11 cellular contexts compared by ENCODE assay signal in genomic region chr20:6140947-6141346, GRCh38. TPM values are rescaled to one million over a fixed set of nuclear protein-coding genes. Genes with fewer than 3 reads are reported as not detected.
DNase-seq lines count a peak whose midpoint lies in the region; ATAC-seq and TF ChIP-seq lines count a peak whose summit lies in the region.
"Had no signal": no experiment of that assay in that cellular context is flagged by ENCODE, and none has a peak within 500 bp of the region (broad histone marks: within the 10 kb centered on the region; RNA-seq: fewer than 3 reads in every experiment).

No MANE protein-coding gene starts in this region.

- peak; percentile 48 for DNase-seq in NCI-H748 (lab: John Stamatoyannopoulos, UW; ENCODE audit: unreplicated experiment)
- DNase-seq in NCI-H748 treated with DMSO at 0.1 percent for 48 hours (lab: John Stamatoyannopoulos, UW): no peak
- peak; percentile 35 for DNase-seq in KBM-7
- no peak for DNase-seq in activated naive CD8-positive, alpha-beta T cell treated with anti-CD3 and anti-CD28 coated beads, Interleukin-2, amount 50 U/mL, for 24 hours
- no peak for DNase-seq in retinal pigment epithelial cell (ENCODE audit: low read depth)
- no peak for DNase-seq in NCI-H2029 (lab: John Stamatoyannopoulos, UW)
- no peak for DNase-seq in NCI-H1930 (lab: John Stamatoyannopoulos, UW)

- in situ Hi-C loops in KBM-7 (cut with MboI; ENCODE audit: low pct_unique_long_range_greater_than_20kb, low sequenced_read_pairs): no loop called here

- H3K4me3 ChIP-seq in retinal pigment epithelial cell (ENCODE audit: low read length): no peak overlapping the region
- H3K4me3 ChIP-seq: BLaER1 treated with 17β-estradiol and CSF1 and Interleukin-3, amounts not matched to agents 10 nM and 100 nM; SJSA1 had no signal

- H3K36me3 Mint-ChIP-seq in activated naive CD8-positive, alpha-beta T cell treated with anti-CD3 and anti-CD28 coated beads, Interleukin-2, amount 50 U/mL, for 24 hours (ENCODE audit: low read depth): no peaks in the 10 kb centered on the region
- no peaks in the 10 kb centered on the region for H3K36me3 Mint-ChIP-seq in activated T-helper 17 cell treated with anti-CD3 and anti-CD28 coated beads, Interleukin-2, amount 50 U/mL, for 72 hours (ENCODE audit: low read depth)

- H3K9me3 Mint-ChIP-seq in activated naive CD8-positive, alpha-beta T cell treated with anti-CD3 and anti-CD28 coated beads, Interleukin-2, amount 50 U/mL, for 24 hours: no peaks in the 10 kb centered on the region
- no peaks in the 10 kb centered on the region for H3K9me3 Mint-ChIP-seq in activated T-helper 17 cell treated with anti-CD3 and anti-CD28 coated beads, Interleukin-2, amount 50 U/mL, for 72 hours

- H3K4me1 Mint-ChIP-seq in activated naive CD8-positive, alpha-beta T cell treated with anti-CD3 and anti-CD28 coated beads, Interleukin-2, amount 50 U/mL, for 24 hours: no peaks in the 10 kb centered on the region
- H3K4me1 Mint-ChIP-seq in activated T-helper 17 cell treated with anti-CD3 and anti-CD28 coated beads, Interleukin-2, amount 50 U/mL, for 72 hours: no peaks in the 10 kb centered on the region

- TF ChIP-seq CTCF in retinal pigment epithelial cell (conservative IDR thresholded peaks at IDR 0.05; ENCODE audit: low read depth, low read length): peak; percentile 25

- peaks cover 8% of the 10 kb centered on the region for H3K27me3 Mint-ChIP-seq in activated naive CD8-positive, alpha-beta T cell treated with anti-CD3 and anti-CD28 coated beads, Interleukin-2, amount 50 U/mL, for 24 hours
- peaks cover 9% of the 10 kb centered on the region for H3K27me3 Mint-ChIP-seq in activated T-helper 17 cell treated with anti-CD3 and anti-CD28 coated beads, Interleukin-2, amount 50 U/mL, for 72 hours

- no peak overlapping the region for H3K27ac Mint-ChIP-seq in activated naive CD8-positive, alpha-beta T cell treated with anti-CD3 and anti-CD28 coated beads, Interleukin-2, amount 50 U/mL, for 24 hours
- no peak overlapping the region for H3K27ac Mint-ChIP-seq in activated T-helper 17 cell treated with anti-CD3 and anti-CD28 coated beads, Interleukin-2, amount 50 U/mL, for 72 hours

- peak; percentile 49 for ATAC-seq in activated naive CD8-positive, alpha-beta T cell treated with anti-CD3 and anti-CD28 coated beads, Interleukin-2, amount 50 U/mL, for 24 hours
- no peak for ATAC-seq in activated T-helper 17 cell treated with anti-CD3 and anti-CD28 coated beads, Interleukin-2, amount 50 U/mL, for 72 hours (replicated peaks)
- ATAC-seq: esophagus mucosa had no signal

- no peak overlapping the region for H3K4me3 Mint-ChIP-seq in activated naive CD8-positive, alpha-beta T cell treated with anti-CD3 and anti-CD28 coated beads, Interleukin-2, amount 50 U/mL, for 24 hours
- H3K4me3 Mint-ChIP-seq in activated T-helper 17 cell treated with anti-CD3 and anti-CD28 coated beads, Interleukin-2, amount 50 U/mL, for 72 hours: no peak overlapping the region

RNA-seq across cellular contexts. Expression of gene FERMT1, which starts 18.1 kb away (rescaled TPM):
- total RNA-seq in activated T-helper 17 cell treated with anti-CD3 and anti-CD28 coated beads, Interleukin-2, amount 50 U/mL, for 72 hours: under 1 TPM; 0.13 to 0.48 TPM

Comparison
In these comparisons a context has a peak if more than half of its experiments do, and no peak if none do; other contexts are left out.
1. DNase-seq: peak in NCI-H748 (single experiment) and KBM-7 (single experiment); none in NCI-H748 treated with DMSO at 0.1 percent for 48 hours (single experiment), activated naive CD8-positive, alpha-beta T cell treated with anti-CD3 and anti-CD28 coated beads, Interleukin-2, amount 50 U/mL, for 24 hours (single experiment), retinal pigment epithelial cell (single experiment), NCI-H2029 (single experiment) and NCI-H1930 (0 of 2).